In the genomic region with DNA sequence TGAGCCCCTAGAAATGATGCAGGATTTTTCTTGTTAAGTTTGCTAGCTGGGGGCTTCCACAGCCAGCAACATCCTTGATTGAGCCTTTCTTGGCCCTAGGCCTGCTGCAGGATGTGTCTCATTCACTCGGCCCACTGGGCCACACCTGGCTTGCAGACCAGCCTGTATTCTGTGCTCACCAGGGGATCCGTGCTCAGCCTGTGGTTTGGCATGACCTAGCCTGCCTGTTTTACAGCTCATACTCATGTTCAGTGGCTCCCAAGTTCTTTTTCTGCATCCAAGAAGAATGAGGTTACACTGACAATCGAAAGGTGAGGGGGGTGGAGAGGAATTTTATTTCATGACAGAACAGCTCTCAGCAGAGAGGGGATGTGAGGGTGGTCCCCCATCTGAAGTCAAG, we compare ENCODE assay signal across 19 cellular contexts.
"Had no signal": no experiment of that assay in that cellular context is flagged by ENCODE, and none has a peak within 500 bp of the region (broad histone marks: within the 10 kb centered on the region; RNA-seq: fewer than 3 reads in every experiment).

No MANE protein-coding gene starts in this region.

- H3K4me1 ChIP-seq: esophagus squamous epithelium, psoas muscle, right lobe of liver, spleen, tibial artery, upper lobe of left lung, uterus had no signal

- H3K27ac ChIP-seq: esophagus squamous epithelium, psoas muscle, right lobe of liver, spleen, tibial artery, upper lobe of left lung, uterus had no signal

- H3K36me3 ChIP-seq: right lobe of liver, spleen, tibial artery, upper lobe of left lung, uterus had no signal

- FAIRE-seq: endometrium had no signal

- H3K27me3 ChIP-seq: esophagus squamous epithelium, right lobe of liver, spleen, tibial artery, upper lobe of left lung, uterus had no signal

- ATAC-seq: naive thymus-derived CD4-positive, alpha-beta T cell; psoas muscle; right lobe of liver; stimulated activated memory B cell treated with anti-CD40 and anti-IgM and Interleukin-4, amounts not matched to agents 10 μg/mL and 1 μg/mL and 100 μg/mL, for 72 hours had no signal

- DNase-seq: effector memory CD4-positive, alpha-beta T cell; esophagus squamous epithelium; foreskin fibroblast; immature natural killer cell; kidney glomerular epithelial cell; naive thymus-derived CD4-positive, alpha-beta T cell; nephron progenitor cell; psoas muscle; retina; right lobe of liver; spleen; stimulated activated CD4-positive, alpha-beta T cell treated with anti-CD3 and anti-CD28 coated beads, Interleukin-15, amount 100 ng/mL, for 24 hours; stimulated activated CD4-positive, alpha-beta T cell treated with anti-CD3 and anti-CD28 coated beads, Interleukin-1b, Interleukin-23, amount 100 ng/mL, for 48 hours; stimulated activated CD4-positive, alpha-beta T cell treated with anti-CD3 and anti-CD28 coated beads, Interleukin-4, amount 100 ng/mL, for 24 hours; tibial artery; upper lobe of left lung; uterus had no signal

- H3K9me3 ChIP-seq: esophagus squamous epithelium, right lobe of liver, uterus had no signal

- H3K4me3 ChIP-seq: esophagus squamous epithelium, psoas muscle, right lobe of liver, spleen, tibial artery, upper lobe of left lung, uterus had no signal
